ENCODE assay signal across 23 cellular contexts in the genomic region with DNA sequence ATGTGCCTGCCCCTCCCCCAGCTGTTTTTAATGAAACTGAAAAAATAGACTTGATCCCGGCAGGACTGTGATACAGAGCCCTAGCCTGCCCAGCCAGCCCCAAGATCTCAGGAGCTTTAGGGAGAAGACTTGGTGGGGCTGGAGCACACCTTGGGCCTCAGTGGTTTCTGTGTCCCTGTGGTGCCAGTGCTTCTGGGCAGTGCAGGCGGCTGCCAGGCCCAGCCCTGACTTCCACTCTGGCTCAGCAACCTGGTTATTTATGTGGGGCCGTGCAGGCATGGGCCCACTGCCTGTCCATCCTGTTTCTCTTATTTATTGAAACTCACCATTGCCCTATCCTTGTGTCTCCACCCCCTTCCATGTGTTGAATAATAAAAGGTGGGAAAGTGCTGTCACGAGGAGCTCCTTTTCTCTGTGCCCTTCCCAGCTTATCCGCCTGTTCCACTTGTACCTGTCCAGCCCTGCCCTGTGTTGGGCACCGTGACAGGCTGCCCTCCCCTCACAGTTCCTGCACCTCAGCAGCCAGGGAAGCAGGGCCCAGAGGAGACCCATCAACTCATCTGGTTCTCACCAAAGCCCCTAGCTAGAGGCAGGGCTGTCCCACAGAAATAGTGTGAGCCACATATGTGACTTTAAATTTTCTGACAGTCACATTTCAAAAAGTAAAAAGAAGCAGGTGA. TPM values are rescaled to one million over a fixed set of nuclear protein-coding genes. Genes with fewer than 3 reads are reported as not detected.
A peak's percentile ranks its signal among the peaks of the same experiment; 100 is the strongest.
DNase-seq lines count a peak whose midpoint lies in the region; ATAC-seq, FAIRE-seq and TF ChIP-seq lines count a peak whose summit lies in the region.
"Had no signal": no experiment of that assay in that cellular context is flagged by ENCODE, and none has a peak within 500 bp of the region (broad histone marks: within the 10 kb centered on the region; RNA-seq: fewer than 3 reads in every experiment).

No MANE protein-coding gene starts in this region.

- CTCF ChIA-PET in activated CD8-positive, alpha-beta T cell treated with anti-CD3 and anti-CD28 coated beads for 36 hours (lab: Charles Lee): interaction anchor here (1.6 to 9.9 kb wide), 3 partner anchors 36 to 264 kb away, joined by 6 to 133 read pairs (median 6); no protein-coding TSS in a partner anchor
- CTCF ChIA-PET in activated CD8-positive, alpha-beta T cell treated with anti-CD3 and anti-CD28 coated beads, Interleukin-2, amount 10 ng/mL, durations not matched to agents 7 days and 5 days (lab: Charles Lee): interaction anchor here (0.8 to 6.8 kb wide), 3 partner anchors 10 to 46 kb away, joined by 3 to 58 read pairs (median 3); no protein-coding TSS in a partner anchor

- peaks cover 17% of the 10 kb centered on the region for H3K36me3 Mint-ChIP-seq in activated CD8-positive, alpha-beta T cell treated with anti-CD3 and anti-CD28 coated beads for 36 hours (ENCODE audit: low read depth)
- H3K36me3 Mint-ChIP-seq in activated CD8-positive, alpha-beta T cell treated with anti-CD3 and anti-CD28 coated beads, Interleukin-2, amount 10 ng/mL, durations not matched to agents 7 days and 5 days (ENCODE audit: low read depth): peaks cover 32% of the 10 kb centered on the region
- H3K36me3 Mint-ChIP-seq in chondrocyte (ENCODE audit: low read depth): no peaks in the 10 kb centered on the region
- H3K36me3 Mint-ChIP-seq in activated naive CD8-positive, alpha-beta T cell treated with anti-CD3 and anti-CD28 coated beads for 36 hours: no peaks in the 10 kb centered on the region

- POLR2A ChIA-PET in activated CD8-positive, alpha-beta T cell treated with anti-CD3 and anti-CD28 coated beads for 36 hours (lab: Charles Lee): interaction anchor here (1.0 to 1.3 kb wide), 2 partner anchors 13 to 19 kb away, joined by 3 to 4 read pairs; no protein-coding TSS in a partner anchor
- POLR2A ChIA-PET in activated CD8-positive, alpha-beta T cell treated with anti-CD3 and anti-CD28 coated beads, Interleukin-2, amount 10 ng/mL, durations not matched to agents 7 days and 5 days (lab: Charles Lee): interaction anchor here (0.8 kb wide), 1 partner anchor 19 kb away, joined by 3 read pairs; no protein-coding TSS in a partner anchor

- FAIRE-seq in GM12892 (lab: Jason Lieb, UNC): peak; percentile 24
- FAIRE-seq: A549 had no signal

- no peak for TF ChIP-seq CTCF in activated CD8-positive, alpha-beta T cell treated with anti-CD3 and anti-CD28 coated beads for 36 hours (IDR thresholded peaks at IDR 0.05)
- TF ChIP-seq CTCF in chondrocyte (IDR thresholded peaks at IDR 0.05): no peak
- TF ChIP-seq CTCF in neutrophil (IDR thresholded peaks at IDR 0.05): no peak

- no peak; the same call in 1 of the 2 replicates for TF ChIP-seq POLR2A in GM12892 (IDR thresholded peaks at IDR 0.05; ENCODE audit: low read depth, low read length)

- peak overlapping the region; percentile 22 for H3K27ac Mint-ChIP-seq in activated CD8-positive, alpha-beta T cell treated with anti-CD3 and anti-CD28 coated beads for 36 hours
- H3K27ac Mint-ChIP-seq in activated CD8-positive, alpha-beta T cell treated with anti-CD3 and anti-CD28 coated beads, Interleukin-2, amount 10 ng/mL, durations not matched to agents 7 days and 5 days: no peak overlapping the region
- H3K27ac Mint-ChIP-seq in chondrocyte (ENCODE audit: unreplicated experiment): peak overlapping the region; percentile 22
- H3K27ac Mint-ChIP-seq in activated naive CD8-positive, alpha-beta T cell treated with anti-CD3 and anti-CD28 coated beads for 36 hours: no peak overlapping the region
- H3K27ac Mint-ChIP-seq: GM23338 had no signal

- H3K4me3 Mint-ChIP-seq in activated CD8-positive, alpha-beta T cell treated with anti-CD3 and anti-CD28 coated beads for 36 hours: no peak overlapping the region
- no peak overlapping the region for H3K4me3 Mint-ChIP-seq in activated CD8-positive, alpha-beta T cell treated with anti-CD3 and anti-CD28 coated beads, Interleukin-2, amount 10 ng/mL, durations not matched to agents 7 days and 5 days
- no peak overlapping the region for H3K4me3 Mint-ChIP-seq in chondrocyte (ENCODE audit: unreplicated experiment)
- H3K4me3 Mint-ChIP-seq in activated naive CD8-positive, alpha-beta T cell treated with anti-CD3 and anti-CD28 coated beads for 36 hours: no peak overlapping the region
- H3K4me3 Mint-ChIP-seq: GM23338, T-cell had no signal

- no peak for DNase-seq in activated CD8-positive, alpha-beta T cell treated with anti-CD3 and anti-CD28 coated beads for 36 hours
- DNase-seq in activated CD8-positive, alpha-beta T cell treated with anti-CD3 and anti-CD28 coated beads, Interleukin-2, amount 10 ng/mL, durations not matched to agents 7 days and 5 days: no peak
- DNase-seq in GM12892 (ENCODE audit: insufficient read length) (no peak), chondrocyte (ENCODE audit: low spot score) (no peak), AG20443 (ENCODE audit: low spot score) (no peak), superior temporal gyrus (ENCODE audit: extremely low spot score) (no peak)
- DNase-seq in activated naive CD8-positive, alpha-beta T cell treated with anti-CD3 and anti-CD28 coated beads for 36 hours: no peak
- DNase-seq: activated CD4-positive, alpha-beta T cell treated with anti-CD3 and anti-CD28 coated beads for 48 hours; activated effector memory CD4-positive, alpha-beta T cell treated with anti-CD3 and anti-CD28 coated beads, Interleukin-2, amount 50 U/mL, for 16 hours; Calu3; Kasumi-1; NCI-H187 treated with DMSO at 0.1 percent for 48 hours; NCI-H345; NCI-H82; SIG-M5; stimulated activated CD4-positive, alpha-beta T cell treated with anti-CD3 and anti-CD28 coated beads, Interleukin-4, amount 100 ng/mL, for 24 hours; T-cell had no signal

- no peaks in the 10 kb centered on the region for H3K4me1 Mint-ChIP-seq in activated CD8-positive, alpha-beta T cell treated with anti-CD3 and anti-CD28 coated beads for 36 hours (ENCODE audit: low read depth)
- H3K4me1 Mint-ChIP-seq in activated CD8-positive, alpha-beta T cell treated with anti-CD3 and anti-CD28 coated beads, Interleukin-2, amount 10 ng/mL, durations not matched to agents 7 days and 5 days (ENCODE audit: low read depth): peaks cover 12% of the 10 kb centered on the region
- H3K4me1 Mint-ChIP-seq in chondrocyte (ENCODE audit: low read depth): peaks cover 6% of the 10 kb centered on the region
- H3K4me1 Mint-ChIP-seq in activated naive CD8-positive, alpha-beta T cell treated with anti-CD3 and anti-CD28 coated beads for 36 hours: peaks cover 1% of the 10 kb centered on the region

- H3K27me3 ChIP-seq in neutrophil: no peaks in the 10 kb centered on the region
- H3K27me3 ChIP-seq: cardiac muscle cell, upper lobe of left lung had no signal

- H3K9me3 ChIP-seq in neutrophil: no peaks in the 10 kb centered on the region
- H3K9me3 ChIP-seq: A549, upper lobe of left lung had no signal

- no peak overlapping the region for H3K4me3 ChIP-seq in neutrophil (ENCODE audit: low read depth in 1 of 2, low read length in 1 of 2)
- H3K4me3 ChIP-seq: A549, cardiac muscle cell, GM23338, upper lobe of left lung had no signal

- H3K27me3 Mint-ChIP-seq in activated CD8-positive, alpha-beta T cell treated with anti-CD3 and anti-CD28 coated beads for 36 hours: no peaks in the 10 kb centered on the region
- no peaks in the 10 kb centered on the region for H3K27me3 Mint-ChIP-seq in activated CD8-positive, alpha-beta T cell treated with anti-CD3 and anti-CD28 coated beads, Interleukin-2, amount 10 ng/mL, durations not matched to agents 7 days and 5 days (ENCODE audit: low read depth)
- H3K27me3 Mint-ChIP-seq in chondrocyte (ENCODE audit: low read depth): no peaks in the 10 kb centered on the region
- H3K27me3 Mint-ChIP-seq in activated naive CD8-positive, alpha-beta T cell treated with anti-CD3 and anti-CD28 coated beads for 36 hours: no peaks in the 10 kb centered on the region
- H3K27me3 Mint-ChIP-seq: T-cell had no signal

- H3K27ac ChIP-seq in neutrophil: peak overlapping the region; percentile 12
- H3K27ac ChIP-seq: A549, cardiac muscle cell, upper lobe of left lung had no signal

- intact Hi-C loops in activated CD8-positive, alpha-beta T cell treated with anti-CD3 and anti-CD28 coated beads for 36 hours (cut with micrococcal nuclease): no loop called here

- peaks cover 11 to 14% of the 10 kb centered on the region in 2 experiments for H3K4me1 ChIP-seq in neutrophil (ENCODE audit: control insufficient read depth in 1 of 2, insufficient read depth in 1 of 2, low read depth in 1 of 2, low read length in 1 of 2)

- H3K36me3 ChIP-seq in neutrophil: peaks cover 96% of the 10 kb centered on the region
- H3K36me3 ChIP-seq: cardiac muscle cell had no signal

- no peaks in the 10 kb centered on the region for H3K9me3 Mint-ChIP-seq in activated CD8-positive, alpha-beta T cell treated with anti-CD3 and anti-CD28 coated beads for 36 hours
- no peaks in the 10 kb centered on the region for H3K9me3 Mint-ChIP-seq in activated CD8-positive, alpha-beta T cell treated with anti-CD3 and anti-CD28 coated beads, Interleukin-2, amount 10 ng/mL, durations not matched to agents 7 days and 5 days (ENCODE audit: insufficient read depth)
- no peaks in the 10 kb centered on the region for H3K9me3 Mint-ChIP-seq in chondrocyte (ENCODE audit: low read depth)
- H3K9me3 Mint-ChIP-seq in activated naive CD8-positive, alpha-beta T cell treated with anti-CD3 and anti-CD28 coated beads for 36 hours: no peaks in the 10 kb centered on the region
- H3K9me3 Mint-ChIP-seq: GM23338, T-cell had no signal

- ATAC-seq in activated CD8-positive, alpha-beta T cell treated with anti-CD3 and anti-CD28 coated beads for 36 hours: no peak
- no peak for ATAC-seq in activated CD8-positive, alpha-beta T cell treated with anti-CD3 and anti-CD28 coated beads, Interleukin-2, amount 10 ng/mL, durations not matched to agents 7 days and 5 days
- ATAC-seq: A549, GM23338, left lobe of liver, T-cell had no signal

RNA-seq across cellular contexts. Expression of gene RELT, which starts 20.2 kb away (rescaled TPM):
- total RNA-seq in activated CD8-positive, alpha-beta T cell treated with anti-CD3 and anti-CD28 coated beads for 36 hours: 10 to 100 TPM; 26.6 to 29.6 TPM
- 10 to 100 TPM; 28.6 to 33.2 TPM for total RNA-seq in activated CD8-positive, alpha-beta T cell treated with anti-CD3 and anti-CD28 coated beads, Interleukin-2, amount 10 ng/mL, durations not matched to agents 7 days and 5 days
- 12.6 TPM for polyA plus RNA-seq in GM12892 (2012; ENCODE audit: missing spikeins)
- total RNA-seq in chondrocyte: 3.5 to 4.5 TPM (median 3.5 TPM) in 3 replicates
- 10 to 100 TPM; 23.2 to 24.2 TPM for total RNA-seq in activated naive CD8-positive, alpha-beta T cell treated with anti-CD3 and anti-CD28 coated beads for 36 hours

Comparison
In these comparisons a context has a peak if more than half of its experiments do, and no peak if none do; other contexts are left out.
1. H3K27ac Mint-ChIP-seq: peak in activated CD8-positive, alpha-beta T cell treated with anti-CD3 and anti-CD28 coated beads for 36 hours (single experiment) and chondrocyte (single experiment); none in activated CD8-positive, alpha-beta T cell treated with anti-CD3 and anti-CD28 coated beads, Interleukin-2, amount 10 ng/mL, durations not matched to agents 7 days and 5 days (single experiment) and activated naive CD8-positive, alpha-beta T cell treated with anti-CD3 and anti-CD28 coated beads for 36 hours (single experiment).